ENCODE assay signal across 16 cellular contexts in the genomic region with DNA sequence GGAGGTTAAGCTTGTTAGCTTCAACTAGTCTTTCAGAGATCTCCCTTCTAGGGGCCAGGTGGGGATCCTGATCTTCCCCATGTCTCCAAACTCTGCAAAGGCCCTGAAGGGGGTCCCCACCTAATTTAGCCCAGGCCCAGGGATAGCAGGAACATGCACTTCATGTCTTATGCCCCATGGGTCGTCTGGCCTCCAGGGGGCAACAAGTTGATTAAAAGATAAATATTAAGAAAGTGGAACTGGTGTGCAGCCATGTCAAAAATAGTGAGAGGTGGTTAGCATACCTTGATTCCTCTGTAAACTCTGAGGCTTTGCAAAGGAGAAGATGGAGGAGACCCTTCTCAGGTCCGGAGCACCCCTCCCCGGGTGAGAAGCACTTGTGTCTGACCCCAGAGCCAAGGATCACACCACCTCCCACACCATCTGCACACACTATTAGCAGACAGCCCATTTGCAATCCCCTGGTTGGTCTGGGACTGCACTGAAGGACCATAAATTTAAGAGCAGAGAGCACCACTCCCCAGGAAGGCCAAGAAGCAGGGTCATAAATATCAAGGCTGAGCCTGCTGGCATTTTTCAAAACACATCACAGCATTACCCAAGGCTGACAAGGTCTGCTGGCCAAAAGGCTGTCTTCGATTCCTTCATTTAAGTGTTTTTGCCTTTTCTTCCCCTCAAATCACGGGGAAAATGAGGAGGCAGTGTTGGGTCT. TPM values are rescaled to one million over a fixed set of nuclear protein-coding genes. Genes with fewer than 3 reads are reported as not detected.
DNase-seq lines count a peak whose midpoint lies in the region; ATAC-seq and TF ChIP-seq lines count a peak whose summit lies in the region.
"Had no signal": no experiment of that assay in that cellular context is flagged by ENCODE, and none has a peak within 500 bp of the region (broad histone marks: within the 10 kb centered on the region; RNA-seq: fewer than 3 reads in every experiment).

No MANE protein-coding gene starts in this region.

- POLR2A ChIA-PET in PC-3 (lab: Charles Lee; ENCODE audit: unreplicated experiment), result no interaction called here

- no peak for TF ChIP-seq POLR2A in GM18505 (IDR thresholded peaks at IDR 0.05; ENCODE audit: borderline replicate concordance, extremely low read depth, insufficient read depth, insufficient read length)

- H3K4me1 ChIP-seq in GM23338 (ENCODE audit: insufficient read depth) (no peaks in the 10 kb centered on the region), PC-3 (ENCODE audit: insufficient read depth, low read length) (no peaks in the 10 kb centered on the region)
- H3K4me1 ChIP-seq: SJSA1 had no signal

- no peaks in the 10 kb centered on the region for H3K9me3 Mint-ChIP-seq in GM23338
- no peaks in the 10 kb centered on the region for H3K9me3 Mint-ChIP-seq in stimulated activated naive B cell treated with anti-CD40 and anti-IgM and Interleukin-4, amounts not matched to agents 10 μg/mL and 1 μg/mL and 100 μg/mL, for 72 hours
- H3K9me3 Mint-ChIP-seq: CD8-positive, alpha-beta memory T cell had no signal

- H3K27ac Mint-ChIP-seq in GM23338, result no peak overlapping the region
- H3K27ac Mint-ChIP-seq in stimulated activated naive B cell treated with anti-CD40 and anti-IgM and Interleukin-4, amounts not matched to agents 10 μg/mL and 1 μg/mL and 100 μg/mL, for 72 hours, result peak overlapping the region; percentile 81

- H3F3A ChIP-seq in GM23338 (replicated peaks; ENCODE audit: low read depth) (no peaks in the 10 kb centered on the region), PC-3 (ENCODE audit: low read length, unreplicated experiment) (no peaks in the 10 kb centered on the region)

- no peak for ATAC-seq in GM23338
- ATAC-seq in PC-3, result no peak
- no peak for ATAC-seq in stimulated activated naive B cell treated with anti-CD40 and anti-IgM and Interleukin-4, amounts not matched to agents 10 μg/mL and 1 μg/mL and 100 μg/mL, for 72 hours (replicated peaks)
- no peak for ATAC-seq in HG02885 (IDR thresholded peaks at IDR 0.05; ENCODE audit: poor library complexity, unreplicated experiment)
- no peak for ATAC-seq in GM18505 (IDR thresholded peaks at IDR 0.05; ENCODE audit: unreplicated experiment)
- ATAC-seq: HepG2 had no signal

- no peaks in the 10 kb centered on the region for H3K4me1 Mint-ChIP-seq in GM23338
- H3K4me1 Mint-ChIP-seq in stimulated activated naive B cell treated with anti-CD40 and anti-IgM and Interleukin-4, amounts not matched to agents 10 μg/mL and 1 μg/mL and 100 μg/mL, for 72 hours, result peaks cover 6 to 11% of the 10 kb centered on the region in 2 donors

- no peaks in the 10 kb centered on the region for H3K79me2 ChIP-seq in GM23338 (replicated peaks; ENCODE audit: insufficient read depth)
- H3K79me2 ChIP-seq in PC-3 (ENCODE audit: low read length), result no peaks in the 10 kb centered on the region

- H3K4me2 ChIP-seq in GM23338 (no peak overlapping the region), PC-3 (ENCODE audit: low read length) (no peak overlapping the region)

- no peak for DNase-seq in GM23338 (ENCODE audit: low spot score)
- no peak for DNase-seq in PC-3
- peak; percentile 78 for DNase-seq in left kidney (ENCODE audit: low read depth, low spot score)
- no peak for DNase-seq in stimulated activated naive B cell treated with anti-CD40 and anti-IgM and Interleukin-4, amounts not matched to agents 10 μg/mL and 1 μg/mL and 100 μg/mL, for 72 hours
- no peak for DNase-seq in KG1 (lab: John Stamatoyannopoulos, UW)
- DNase-seq: CD8-positive, alpha-beta memory T cell; GOT3; NCI-H1417 treated with DMSO at 0.1 percent for 48 hours; NCI-H2029 treated with DMSO at 0.1 percent for 48 hours; NCI-H510A; NCI-H82 had no signal

- peak; percentile 2 to 17; a peak in 1 of 4 replicates for TF ChIP-seq CTCF in GM23338 (conservative IDR thresholded peaks at IDR 0.05; ENCODE audit: low read depth in 2 of 2)
- peak; percentile 36; the same call in 1 of the 2 replicates for TF ChIP-seq CTCF in PC-3 (conservative IDR thresholded peaks at IDR 0.05; ENCODE audit: low read depth, low read length)

- no peaks in the 10 kb centered on the region for H3K36me3 Mint-ChIP-seq in GM23338 (ENCODE audit: low read depth)
- peaks cover 45 to 66% of the 10 kb centered on the region in 2 donors for H3K36me3 Mint-ChIP-seq in stimulated activated naive B cell treated with anti-CD40 and anti-IgM and Interleukin-4, amounts not matched to agents 10 μg/mL and 1 μg/mL and 100 μg/mL, for 72 hours
- H3K36me3 Mint-ChIP-seq: CD8-positive, alpha-beta memory T cell had no signal

- H3K27ac ChIP-seq in GM23338 (ENCODE audit: low read depth) (no peak overlapping the region), PC-3 (ENCODE audit: low read length) (no peak overlapping the region)
- H3K27ac ChIP-seq: SJSA1 had no signal

- H4K20me1 ChIP-seq in GM23338 (replicated peaks; ENCODE audit: insufficient read depth), result no peaks in the 10 kb centered on the region
- H4K20me1 ChIP-seq in PC-3 (ENCODE audit: low read length), result no peaks in the 10 kb centered on the region

- H3K27me3 ChIP-seq in GM23338 (ENCODE audit: insufficient read depth) (no peaks in the 10 kb centered on the region), PC-3 (ENCODE audit: low read length) (peaks cover 65% of the 10 kb centered on the region)
- H3K27me3 ChIP-seq: SJSA1 had no signal

- H3K9ac ChIP-seq in PC-3 (ENCODE audit: low read length), result no peak overlapping the region

- no peak overlapping the region for H2AFZ ChIP-seq in GM23338
- no peak overlapping the region for H2AFZ ChIP-seq in PC-3 (ENCODE audit: low read length)

- H3K4me3 Mint-ChIP-seq in GM23338, result no peak overlapping the region
- peak overlapping the region; percentile 7 to 17 for H3K4me3 Mint-ChIP-seq in stimulated activated naive B cell treated with anti-CD40 and anti-IgM and Interleukin-4, amounts not matched to agents 10 μg/mL and 1 μg/mL and 100 μg/mL, for 72 hours
- H3K4me3 Mint-ChIP-seq: CD8-positive, alpha-beta memory T cell had no signal

- no peaks in the 10 kb centered on the region for H3K9me3 ChIP-seq in PC-3 (ENCODE audit: low read length)
- H3K9me3 ChIP-seq: SJSA1 had no signal

- H3K27me3 Mint-ChIP-seq in GM23338 (ENCODE audit: insufficient read depth, low read depth, poor library complexity), result peaks cover 10% of the 10 kb centered on the region
- H3K27me3 Mint-ChIP-seq in stimulated activated naive B cell treated with anti-CD40 and anti-IgM and Interleukin-4, amounts not matched to agents 10 μg/mL and 1 μg/mL and 100 μg/mL, for 72 hours, result no peaks in the 10 kb centered on the region

- BruUV-seq in PC-3 (replicated peaks; lab: Mats Ljungman, UMichigan), result no TSS peak

- CTCF ChIA-PET in PC-3 (lab: Charles Lee), result no interaction called here

- intact Hi-C loops in PC-3 (cut with micrococcal nuclease), result loop anchor here (10.0 kb wide), 1 partner anchor 181 kb away; no protein-coding TSS in a partner anchor

- no peaks in the 10 kb centered on the region for H3K9me2 ChIP-seq in GM23338 (ENCODE audit: insufficient read depth)
- no peaks in the 10 kb centered on the region for H3K9me2 ChIP-seq in PC-3 (replicated peaks; ENCODE audit: low read length)

- no peaks in the 10 kb centered on the region for H3K36me3 ChIP-seq in GM23338 (ENCODE audit: insufficient read depth)
- H3K36me3 ChIP-seq in PC-3 (ENCODE audit: low read depth, low read length), result no peaks in the 10 kb centered on the region
- H3K36me3 ChIP-seq: SJSA1 had no signal

- H3K4me3 ChIP-seq in GM23338 (no peak overlapping the region), PC-3 (ENCODE audit: low read length) (no peak overlapping the region)
- H3K4me3 ChIP-seq: SJSA1 had no signal

TF ChIP-seq in GM23338, 12 proteins besides CTCF, POLR2A, EP300 and RAD21 (continues in another document):
- TF ChIP-seq EZH2phosphoT487 (IDR thresholded peaks at IDR 0.05; ENCODE audit: unreplicated experiment) (no peak), CREB1 (CRISPR knock-in tag; IDR thresholded peaks at IDR 0.05; ENCODE audit: low read depth) (no peak), NANOG (IDR thresholded peaks at IDR 0.05; ENCODE audit: borderline replicate concordance) (no peak)

RNA-seq across cellular contexts. Expression of gene LRRC18, which starts 44.2 kb away (rescaled TPM):
- total RNA-seq in GM23338 (2014; rRNA removed; shearing (Covaris generic)), result not detected in 2 replicates
- not detected in 2 replicates for polyA plus RNA-seq in GM23338 (2016; fragmentation: Nextera tagmentation; extraction: Ambion mirVana)
- total RNA-seq in PC-3 (2014; rRNA removed), result not detected in 2 replicates
- total RNA-seq: CD8-positive, alpha-beta memory T cell; HepG2; SJSA1 had no signal
- polyA plus RNA-seq: BJ; CD8-positive, alpha-beta memory T cell; HepG2 had no signal
